21 cellular contexts compared by ENCODE assay signal in genomic region chr10:52908483-52908882, GRCh38.
"Had no signal": no experiment of that assay in that cellular context is flagged by ENCODE, and none has a peak within 500 bp of the region (broad histone marks: within the 10 kb centered on the region; RNA-seq: fewer than 3 reads in every experiment).

No MANE protein-coding gene starts in this region.

- H3K4me1 Mint-ChIP-seq: activated naive CD8-positive, alpha-beta T cell treated with anti-CD3 and anti-CD28 coated beads, Interleukin-2, amount 10 ng/mL, durations not matched to agents 7 days and 5 days; natural killer cell had no signal

- H3K27ac ChIP-seq: breast epithelium, colonic mucosa, dorsolateral prefrontal cortex, neutrophil, ovary, psoas muscle had no signal

- H3K4me3 ChIP-seq: breast epithelium, colonic mucosa, dorsolateral prefrontal cortex, lung, ovary, psoas muscle had no signal

- H3K4me1 ChIP-seq: breast epithelium, colonic mucosa, psoas muscle had no signal

- ATAC-seq: effector memory CD8-positive, alpha-beta T cell; esophagus mucosa; left colon; natural killer cell; psoas muscle; right cardiac atrium; stimulated activated naive CD8-positive, alpha-beta T cell treated with anti-CD3 and anti-CD28 coated beads, Interleukin-15, Interleukin-2, amounts not matched to agents 100 U/mL and 50 U/mL, for 24 hours had no signal

- H3K27me3 Mint-ChIP-seq: activated naive CD8-positive, alpha-beta T cell treated with anti-CD3 and anti-CD28 coated beads, Interleukin-2, amount 10 ng/mL, durations not matched to agents 7 days and 5 days; activated T-cell treated with anti-CD3 and anti-CD28 coated beads, Interleukin-2, amount 50 U/mL, for 24 hours; effector memory CD8-positive, alpha-beta T cell had no signal

- H3K36me3 ChIP-seq: breast epithelium, colonic mucosa, neutrophil, ovary had no signal

- H3K9me3 ChIP-seq: breast epithelium, colonic mucosa, neutrophil, ovary, psoas muscle had no signal

- H3K27me3 ChIP-seq: breast epithelium, colonic mucosa, dorsolateral prefrontal cortex, neutrophil, ovary had no signal

- H3K4me3 Mint-ChIP-seq: activated naive CD4-positive, alpha-beta T cell treated with anti-CD3 and anti-CD28 coated beads for 36 hours; activated naive CD8-positive, alpha-beta T cell treated with anti-CD3 and anti-CD28 coated beads, Interleukin-2, amount 10 ng/mL, durations not matched to agents 7 days and 5 days; activated T-cell treated with anti-CD3 and anti-CD28 coated beads, Interleukin-2, amount 50 U/mL, for 24 hours; effector memory CD8-positive, alpha-beta T cell; natural killer cell had no signal

- H3K27ac Mint-ChIP-seq: activated naive CD4-positive, alpha-beta T cell treated with anti-CD3 and anti-CD28 coated beads for 36 hours; activated naive CD8-positive, alpha-beta T cell treated with anti-CD3 and anti-CD28 coated beads, Interleukin-2, amount 10 ng/mL, durations not matched to agents 7 days and 5 days; activated T-cell treated with anti-CD3 and anti-CD28 coated beads, Interleukin-2, amount 50 U/mL, for 24 hours; effector memory CD8-positive, alpha-beta T cell; natural killer cell had no signal

- DNase-seq: activated CD4-positive, alpha-beta T cell treated with anti-CD3 and anti-CD28 coated beads for 1 hour; activated naive CD4-positive, alpha-beta T cell treated with anti-CD3 and anti-CD28 coated beads for 36 hours; activated naive CD8-positive, alpha-beta T cell treated with anti-CD3 and anti-CD28 coated beads, Interleukin-2, amount 10 ng/mL, durations not matched to agents 7 days and 5 days; activated T-cell treated with anti-CD3 and anti-CD28 coated beads, Interleukin-2, amount 50 U/mL, for 24 hours; amniotic stem cell; colonic mucosa; dorsolateral prefrontal cortex; effector memory CD8-positive, alpha-beta T cell; foreskin melanocyte; left colon; natural killer cell; ovary; psoas muscle; right cardiac atrium; stimulated activated CD4-positive, alpha-beta T cell treated with anti-CD3 and anti-CD28 coated beads, Interleukin-12 subunit alpha, Interleukin-12 subunit beta, amount 100 ng/mL, for 4 hours; stimulated activated CD4-positive, alpha-beta T cell treated with anti-CD3 and anti-CD28 coated beads, Interleukin-4, amount 100 ng/mL, for 4 hours; stimulated activated naive CD8-positive, alpha-beta T cell treated with anti-CD3 and anti-CD28 coated beads, Interleukin-15, Interleukin-2, amounts not matched to agents 100 U/mL and 50 U/mL, for 24 hours had no signal

- H3K36me3 Mint-ChIP-seq: activated naive CD8-positive, alpha-beta T cell treated with anti-CD3 and anti-CD28 coated beads, Interleukin-2, amount 10 ng/mL, durations not matched to agents 7 days and 5 days; natural killer cell had no signal
